2 cellular contexts compared by ENCODE assay signal in genomic region chr1:50887555-50887954, GRCh38.
DNase-seq lines count a peak whose midpoint lies in the region; ATAC-seq, FAIRE-seq and TF ChIP-seq lines count a peak whose summit lies in the region.
"Not testable (repeated sequence)": the region's sequence is repeated elsewhere in the genome, so short reads cannot be mapped to it uniquely, and the experiment has no call there.

No MANE protein-coding gene starts in this region.

- TF ChIP-seq EP300 in K562 (IDR thresholded peaks at IDR 0.05; ENCODE audit: low read length) = not testable (repeated sequence)

- WGBS in K562 (ENCODE audit: insufficient coverage, low coverage, missing lambda C conversion rate) = 94% methylated on average over 1 of the region's 1 CpG

- H3K79me2 ChIP-seq in K562 (ENCODE audit: control insufficient read depth, insufficient read depth, low read length) = peaks cover 27% of the 10 kb centered on the region

- H3K27me3 ChIP-seq in K562 (ENCODE audit: control insufficient read depth in 2 of 2, insufficient read depth in 2 of 2, low read length in 2 of 2) = not testable (repeated sequence)

- not testable (repeated sequence) for H3K9me1 ChIP-seq in K562 (ENCODE audit: control insufficient read depth, insufficient read depth, low read length)

- not testable (repeated sequence) for TF ChIP-seq CTCF in HEK293 (tag by site-specific recombination; IDR thresholded peaks at IDR 0.05); K562 (IDR thresholded peaks at IDR 0.05 in 2 of 3, conservative IDR thresholded peaks at IDR 0.05 in 1 of 3; ENCODE audit: insufficient read depth in 2 of 3, low read depth in 1 of 3, low read length in 3 of 3)

- CTCF ChIA-PET in HEK293 (lab: Yijun Ruan, JAX); K562 (lab: Yijun Ruan, JAX; ENCODE audit: low intra/inter-chr PET ratio): not testable (repeated sequence)

- BruUV-seq in K562 (replicated peaks; lab: Mats Ljungman, UMichigan) = not testable (repeated sequence)

- H3K27ac ChIP-seq in HEK293 (ENCODE audit: extremely low read depth, low read depth, low read length); K562 (ENCODE audit: extremely low read depth, low read depth, low read length): not testable (repeated sequence)

- H3K36me3 ChIP-seq in HEK293 (ENCODE audit: control insufficient read depth in 2 of 2, insufficient read depth in 1 of 2, low read length in 2 of 2); K562 (ENCODE audit: control insufficient read depth, insufficient read depth, low read length): not testable (repeated sequence)

- H3K4me2 ChIP-seq in K562 (ENCODE audit: insufficient read depth, low read length) = not testable (repeated sequence)

- intact Hi-C loops in K562 (cut with micrococcal nuclease) = not testable (repeated sequence)

- not testable (repeated sequence) for H3K9me3 ChIP-seq in HEK293 (ENCODE audit: control insufficient read depth, insufficient read depth, low read depth, low read length); K562 (replicated peaks; ENCODE audit: control insufficient read depth, insufficient read depth, low read depth, low read length)

- in situ Hi-C loops in K562 (cut with MboI) = not testable (repeated sequence)

- not testable (repeated sequence) for H3K9ac ChIP-seq in K562 (ENCODE audit: insufficient read depth in 1 of 2, low read depth in 2 of 2, low read length in 2 of 2)

- POLR2A ChIA-PET in HEK293 (lab: Yijun Ruan, JAX); K562 (lab: Yijun Ruan, JAX): not testable (repeated sequence)

- not testable (repeated sequence) for H4K20me1 ChIP-seq in K562 (replicated peaks; ENCODE audit: control insufficient read depth, insufficient read depth, low read length)

- not testable (repeated sequence) for FAIRE-seq in K562 (lab: Jason Lieb, UNC)

- not testable (repeated sequence) for H2AFZ ChIP-seq in K562 (ENCODE audit: low read depth, low read length)

- not testable (repeated sequence) for DNase-seq in K562 (ENCODE audit: extremely low read depth in 1 of 4, low spot score in 3 of 4)

- ATAC-seq in K562 = not testable (repeated sequence)

- not testable (repeated sequence) for TF ChIP-seq RAD21 in K562 (CRISPR knock-in tag; conservative IDR thresholded peaks at IDR 0.05 in 1 of 2, IDR thresholded peaks at IDR 0.05 in 1 of 2)

- H3K4me3 ChIP-seq in HEK293 (ENCODE audit: low read depth, low read length); K562: not testable (repeated sequence)

- not testable (repeated sequence) for TF ChIP-seq POLR2A in K562 (conservative IDR thresholded peaks at IDR 0.05)

- not testable (repeated sequence) for H3K4me1 ChIP-seq in HEK293 (ENCODE audit: control insufficient read depth, insufficient read depth, low read length); K562 (replicated peaks in 1 of 2; ENCODE audit: control insufficient read depth in 2 of 2, insufficient read depth in 2 of 2, low read length in 2 of 2)

TF ChIP-seq in HEK293, 187 proteins besides CTCF, POLR2A, EP300 and RAD21:
- TF ChIP-seq, protein P1, sequence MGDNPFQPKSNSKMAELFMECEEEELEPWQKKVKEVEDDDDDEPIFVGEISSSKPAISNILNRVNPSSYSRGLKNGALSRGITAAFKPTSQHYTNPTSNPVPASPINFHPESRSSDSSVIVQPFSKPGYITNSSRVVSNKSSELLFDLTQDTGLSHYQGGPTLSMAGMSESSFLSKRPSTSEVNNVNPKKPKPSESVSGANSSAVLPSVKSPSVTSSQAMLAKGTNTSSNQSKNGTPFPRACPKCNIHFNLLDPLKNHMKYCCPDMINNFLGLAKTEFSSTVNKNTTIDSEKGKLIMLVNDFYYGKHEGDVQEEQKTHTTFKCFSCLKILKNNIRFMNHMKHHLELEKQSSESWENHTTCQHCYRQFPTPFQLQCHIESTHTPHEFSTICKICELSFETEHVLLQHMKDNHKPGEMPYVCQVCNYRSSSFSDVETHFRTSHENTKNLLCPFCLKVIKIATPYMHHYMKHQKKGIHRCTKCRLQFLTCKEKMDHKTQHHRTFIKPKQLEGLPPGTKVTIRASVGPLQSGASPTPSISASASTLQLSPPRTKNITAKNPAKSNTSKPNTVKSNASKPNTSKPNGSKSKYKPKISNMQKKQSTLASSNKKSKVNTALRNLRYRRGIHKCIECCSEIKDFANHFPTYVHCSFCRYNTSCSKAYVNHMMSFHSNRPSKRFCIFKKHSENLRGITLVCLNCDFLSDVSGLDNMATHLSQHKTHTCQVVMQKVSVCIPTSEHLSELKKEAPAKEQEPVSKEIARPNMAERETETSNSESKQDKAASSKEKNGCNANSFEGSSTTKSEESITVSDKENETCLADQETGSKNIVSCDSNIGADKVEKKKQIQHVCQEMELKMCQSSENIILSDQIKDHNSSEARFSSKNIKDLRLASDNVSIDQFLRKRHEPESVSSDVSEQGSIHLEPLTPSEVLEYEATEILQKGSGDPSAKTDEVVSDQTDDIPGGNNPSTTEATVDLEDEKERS (tag by site-specific recombination; IDR thresholded peaks at IDR 0.05) = peak; percentile 91

TF ChIP-seq in K562, 482 proteins besides CTCF, POLR2A, EP300 and RAD21:
- peak; percentile 47; the same call in 1 of the 2 replicates for TF ChIP-seq BCOR (IDR thresholded peaks at IDR 0.05)
TF ChIP-seq in K562: peak in this region for 1; not testable (repeated sequence) for 481.
